In the genomic region with DNA sequence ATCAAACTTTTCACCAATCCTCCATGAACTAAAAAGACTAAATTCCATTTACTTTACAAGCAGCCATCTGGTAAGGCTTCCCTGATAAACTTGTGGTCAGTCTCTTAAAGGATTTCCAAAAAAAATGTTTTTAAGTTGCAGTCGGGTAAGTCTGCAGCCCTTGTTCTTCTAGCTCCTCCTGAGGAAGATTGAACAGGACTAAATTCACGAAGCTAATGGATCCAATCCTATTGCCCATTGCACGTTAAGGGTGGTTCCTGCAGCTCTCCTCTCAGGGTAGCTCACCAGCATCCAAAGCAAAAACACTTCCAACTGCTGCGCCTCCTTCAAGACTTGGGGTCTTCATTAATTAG, we compare ENCODE assay signal across 10 cellular contexts. TPM values are rescaled to one million over a fixed set of nuclear protein-coding genes. Genes with fewer than 3 reads are reported as not detected.
DNase-seq lines count a peak whose midpoint lies in the region; ATAC-seq and TF ChIP-seq lines count a peak whose summit lies in the region.
"Had no signal": no experiment of that assay in that cellular context is flagged by ENCODE, and none has a peak within 500 bp of the region (broad histone marks: within the 10 kb centered on the region; RNA-seq: fewer than 3 reads in every experiment).

No MANE protein-coding gene starts in this region.

- H3K27ac ChIP-seq in coronary artery (peak overlapping the region; percentile 95 to 99), mucosa of rectum (ENCODE audit: low read depth in 2 of 2, low read length in 2 of 2) (peak overlapping the region; percentile 58 to 88)

- ATAC-seq in natural killer cell (no peak), HG02973 (IDR thresholded peaks at IDR 0.05; ENCODE audit: unreplicated experiment) (no peak)
- no peak for ATAC-seq in natural killer cell treated with Interleukin-12 subunit alpha and Interleukin-12 subunit beta and Interleukin-15 and Interleukin-18, amount 100 ng/mL, for 72 hours
- no peak for ATAC-seq in activated CD4-positive, CD25-positive, alpha-beta regulatory T cell treated with anti-CD3 and anti-CD28 coated beads, Interleukin-2, amount 50 U/mL, for 24 hours

- peaks cover 35 to 44% of the 10 kb centered on the region in 2 donors for H3K4me1 Mint-ChIP-seq in natural killer cell
- peaks cover 28 to 29% of the 10 kb centered on the region in 2 donors for H3K4me1 Mint-ChIP-seq in natural killer cell treated with Interleukin-12 subunit alpha and Interleukin-12 subunit beta and Interleukin-15 and Interleukin-18, amount 100 ng/mL, for 72 hours (ENCODE audit: low read depth in 2 of 2)

- H3K4me3 ChIP-seq in coronary artery (peak overlapping the region; percentile 91), mucosa of rectum (ENCODE audit: low read length in 2 of 2) (peak overlapping the region; percentile 84 to 90)

- H3K4me3 Mint-ChIP-seq in natural killer cell, result peak overlapping the region; percentile 13
- H3K4me3 Mint-ChIP-seq in natural killer cell treated with Interleukin-12 subunit alpha and Interleukin-12 subunit beta and Interleukin-15 and Interleukin-18, amount 100 ng/mL, for 72 hours, result no peak overlapping the region

- peaks cover 36 to 47% of the 10 kb centered on the region in 2 donors for H3K27me3 Mint-ChIP-seq in natural killer cell (ENCODE audit: low read depth in 2 of 2)
- H3K27me3 Mint-ChIP-seq in natural killer cell treated with Interleukin-12 subunit alpha and Interleukin-12 subunit beta and Interleukin-15 and Interleukin-18, amount 100 ng/mL, for 72 hours, result peaks cover 33 to 48% of the 10 kb centered on the region in 2 donors

- peak overlapping the region in 1 of 2 donors; percentile 34 for H3K27ac Mint-ChIP-seq in natural killer cell
- no peak overlapping the region for H3K27ac Mint-ChIP-seq in natural killer cell treated with Interleukin-12 subunit alpha and Interleukin-12 subunit beta and Interleukin-15 and Interleukin-18, amount 100 ng/mL, for 72 hours

- H3K9ac ChIP-seq in mucosa of rectum (ENCODE audit: low read depth in 1 of 2, low read length in 2 of 2), result peak overlapping the region; percentile 9 to 84

- intact Hi-C loops in natural killer cell (cut with micrococcal nuclease), result loop anchor here (10.0 kb wide), 1 partner anchor 544 kb away; a partner anchor contains a TSS

- H3K4me1 ChIP-seq in mucosa of rectum (ENCODE audit: control insufficient read depth in 2 of 2, insufficient read depth in 2 of 2, low read length in 2 of 2), result peaks cover 33 to 43% of the 10 kb centered on the region in 2 donors

- H3K36me3 ChIP-seq in mucosa of rectum (ENCODE audit: control insufficient read depth in 2 of 2, insufficient read depth in 2 of 2, low read length in 2 of 2), result peaks cover 0 to 5% of the 10 kb centered on the region in 2 donors

- H3K36me3 Mint-ChIP-seq in natural killer cell, result peaks cover 7% of the 10 kb centered on the region
- no peaks in the 10 kb centered on the region for H3K36me3 Mint-ChIP-seq in natural killer cell treated with Interleukin-12 subunit alpha and Interleukin-12 subunit beta and Interleukin-15 and Interleukin-18, amount 100 ng/mL, for 72 hours

- H3K9me3 ChIP-seq in mucosa of rectum (ENCODE audit: control insufficient read depth in 2 of 2, low read length in 2 of 2), result no peaks in the 10 kb centered on the region

- no peaks in the 10 kb centered on the region for H3K27me3 ChIP-seq in mucosa of rectum (ENCODE audit: control insufficient read depth in 2 of 2, insufficient read depth in 2 of 2, low read length in 2 of 2)

- no peaks in the 10 kb centered on the region for H3K9me3 Mint-ChIP-seq in natural killer cell
- H3K9me3 Mint-ChIP-seq in natural killer cell treated with Interleukin-12 subunit alpha and Interleukin-12 subunit beta and Interleukin-15 and Interleukin-18, amount 100 ng/mL, for 72 hours, result no peaks in the 10 kb centered on the region

- DNase-seq in natural killer cell, result no peak
- no peak for DNase-seq in natural killer cell treated with Interleukin-12 subunit alpha and Interleukin-12 subunit beta and Interleukin-15 and Interleukin-18, amount 100 ng/mL, for 72 hours (ENCODE audit: low spot score)
- DNase-seq in coronary artery (ENCODE audit: low spot score), result no peak
- DNase-seq in NCI-H2029 (lab: John Stamatoyannopoulos, UW), result no peak
- no peak for DNase-seq in NCI-H1092 treated with DMSO at 0.1 percent for 48 hours (lab: John Stamatoyannopoulos, UW)
- DNase-seq: COR-L47; stimulated activated CD4-positive, alpha-beta T cell treated with anti-CD3 and anti-CD28 coated beads, Interleukin-1b, Interleukin-23, amount 100 ng/mL, for 48 hours had no signal

- no peak for TF ChIP-seq CTCF in natural killer cell (IDR thresholded peaks at IDR 0.05)
- no peak for TF ChIP-seq CTCF in coronary artery (IDR thresholded peaks at IDR 0.05)

RNA-seq across cellular contexts. Expression of a gene that starts 2.8 kb away (rescaled TPM):
- 1 to 10 TPM; 1.5 to 4.4 (median 2.2) TPM for total RNA-seq in natural killer cell
- under 1 TPM in 1 of 2 donors, not detected in 1; 0.28 TPM for total RNA-seq in natural killer cell treated with Interleukin-12 subunit alpha and Interleukin-12 subunit beta and Interleukin-15 and Interleukin-18, amount 100 ng/mL, for 72 hours
